ENCODE assay signal across 15 cellular contexts in genomic region chr18:8703181-8703638, GRCh38. TPM values are rescaled to one million over a fixed set of nuclear protein-coding genes. Genes with fewer than 3 reads are reported as not detected.
A peak's percentile ranks its signal among the peaks of the same experiment; 100 is the strongest.
DNase-seq lines count a peak whose midpoint lies in the region; ATAC-seq and TF ChIP-seq lines count a peak whose summit lies in the region.
"Had no signal": no experiment of that assay in that cellular context is flagged by ENCODE, and none has a peak within 500 bp of the region (broad histone marks: within the 10 kb centered on the region; RNA-seq: fewer than 3 reads in every experiment).

No MANE protein-coding gene starts in this region.

- peaks cover 36% of the 10 kb centered on the region for H3K4me1 ChIP-seq in PC-3 (ENCODE audit: insufficient read depth, low read length)
- H3K4me1 ChIP-seq in rectal smooth muscle tissue (ENCODE audit: control insufficient read depth, insufficient read depth, low read length): peaks cover 11% of the 10 kb centered on the region
- H3K4me1 ChIP-seq in colonic mucosa: peaks cover 15% of the 10 kb centered on the region

- no peaks in the 10 kb centered on the region for H3K9me3 ChIP-seq in PC-3 (ENCODE audit: low read length)
- H3K9me3 ChIP-seq in colonic mucosa: no peaks in the 10 kb centered on the region
- H3K9me3 ChIP-seq: mucosa of descending colon had no signal

- no peak overlapping the region for H3K9ac ChIP-seq in PC-3 (ENCODE audit: low read length)
- H3K9ac ChIP-seq in rectal smooth muscle tissue (ENCODE audit: low read length): no peak overlapping the region
- H3K9ac ChIP-seq in colonic mucosa (ENCODE audit: low read depth in 2 of 2, low read length in 2 of 2): no peak overlapping the region
- H3K9ac ChIP-seq: KMS-11 had no signal

- no peaks in the 10 kb centered on the region for H3K9me3 Mint-ChIP-seq in Calu3 (ENCODE audit: low read depth, unreplicated experiment)

- H3K36me3 Mint-ChIP-seq in Calu3 (ENCODE audit: insufficient read depth, unreplicated experiment): peaks cover 37% of the 10 kb centered on the region

- no peak overlapping the region for H3K4me3 ChIP-seq in PC-3 (ENCODE audit: low read length)
- peak overlapping the region; percentile 64 for H3K4me3 ChIP-seq in epithelial cell of proximal tubule (ENCODE audit: low read depth, low read length)
- H3K4me3 ChIP-seq in rectal smooth muscle tissue (ENCODE audit: low read length): no peak overlapping the region
- no peak overlapping the region for H3K4me3 ChIP-seq in colonic mucosa
- H3K4me3 ChIP-seq: mucosa of descending colon had no signal

- peaks cover 39% of the 10 kb centered on the region for H3K4me1 Mint-ChIP-seq in Calu3 (ENCODE audit: low read depth, unreplicated experiment)

- H3K79me2 ChIP-seq in PC-3 (ENCODE audit: low read length): peaks cover 23% of the 10 kb centered on the region

- DNase-seq in Calu3 (peak; percentile 28), PC-3 (no peak), epithelial cell of proximal tubule (ENCODE audit: low read depth) (no peak), DMS114 treated with DMSO at 0.1 percent for 48 hours (lab: John Stamatoyannopoulos, UW; ENCODE audit: unreplicated experiment) (no peak), colonic mucosa (no peak)
- DNase-seq: activated CD4-positive, alpha-beta T cell treated with anti-CD3 and anti-CD28 coated beads for 1 hour; GF-D8; NCI-H1436; NCI-H524 treated with DMSO at 0.1 percent for 48 hours; stimulated activated CD4-positive, alpha-beta T cell treated with anti-CD3 and anti-CD28 coated beads, Interleukin-12 subunit alpha, Interleukin-12 subunit beta, amount 100 ng/mL, for 4 hours had no signal

- ATAC-seq in PC-3 (no peak), HG02678 (IDR thresholded peaks at IDR 0.05; ENCODE audit: unreplicated experiment) (no peak)
- ATAC-seq: Panc1 had no signal

- H3K27ac Mint-ChIP-seq in Calu3 (ENCODE audit: unreplicated experiment): peak overlapping the region; percentile 86

- peak overlapping the region; percentile 77 for H3K4me3 Mint-ChIP-seq in Calu3 (ENCODE audit: low read depth, unreplicated experiment)

- H3K27ac ChIP-seq in PC-3 (ENCODE audit: low read length): no peak overlapping the region
- H3K27ac ChIP-seq in rectal smooth muscle tissue (ENCODE audit: low read depth, low read length): peak overlapping the region; percentile 97
- H3K27ac ChIP-seq in colonic mucosa: no peak overlapping the region
- H3K27ac ChIP-seq: KMS-11 had no signal

- H3K27me3 ChIP-seq in PC-3 (ENCODE audit: low read length) (no peaks in the 10 kb centered on the region), rectal smooth muscle tissue (ENCODE audit: control insufficient read depth, insufficient read depth, low read length) (peaks cover 7% of the 10 kb centered on the region), colonic mucosa (peaks cover 13% of the 10 kb centered on the region)

- H3K36me3 ChIP-seq in PC-3 (ENCODE audit: low read depth, low read length) (no peaks in the 10 kb centered on the region), rectal smooth muscle tissue (ENCODE audit: control insufficient read depth, insufficient read depth, low read length) (no peaks in the 10 kb centered on the region), colonic mucosa (no peaks in the 10 kb centered on the region)

- BruUV-seq in Calu3 (replicated peaks; lab: Mats Ljungman, UMichigan) (no TSS peak), PC-3 (replicated peaks; lab: Mats Ljungman, UMichigan) (no TSS peak)

- no peaks in the 10 kb centered on the region for H3K27me3 Mint-ChIP-seq in Calu3 (ENCODE audit: unreplicated experiment)

- H2AFZ ChIP-seq in PC-3 (ENCODE audit: low read length): no peak overlapping the region

- no peaks in the 10 kb centered on the region for H3K9me2 ChIP-seq in PC-3 (replicated peaks; ENCODE audit: low read length)

- peaks cover 6% of the 10 kb centered on the region; the same call in 1 of the 2 replicates for H4K20me1 ChIP-seq in PC-3 (ENCODE audit: low read length)

- no peak for TF ChIP-seq CTCF in Calu3 (IDR thresholded peaks at IDR 0.05; ENCODE audit: unreplicated experiment)
- TF ChIP-seq CTCF in PC-3 (conservative IDR thresholded peaks at IDR 0.05; ENCODE audit: low read depth, low read length): no peak
- no peak for TF ChIP-seq CTCF in epithelial cell of proximal tubule (conservative IDR thresholded peaks at IDR 0.05; ENCODE audit: low read depth, low read length)
- TF ChIP-seq CTCF in colonic mucosa (IDR thresholded peaks at IDR 0.05): no peak

- H3F3A ChIP-seq in PC-3 (ENCODE audit: low read length, unreplicated experiment): no peaks in the 10 kb centered on the region

- CTCF ChIA-PET in Calu3 (lab: Charles Lee) (interaction anchor here (1.8 kb wide), 1 partner anchor 19 kb away, joined by 6 read pairs; no protein-coding TSS in a partner anchor), PC-3 (lab: Charles Lee) (no interaction called here)

- H3K4me2 ChIP-seq in PC-3 (ENCODE audit: low read length): peak overlapping the region; percentile 99; the same call in 1 of the 2 replicates

- intact Hi-C loops in Calu3 (cut with micrococcal nuclease; ENCODE audit: unreplicated experiment) (loop anchor here (5.0 to 10.0 kb wide), 3 partner anchors 51 to 432 kb away; partner anchors contain the start of gene ANKRD12), PC-3 (cut with micrococcal nuclease) (loop anchor here (5.0 kb wide), 2 partner anchors 36 to 354 kb away; no protein-coding TSS in a partner anchor), colonic mucosa (cut with DNase I) (no loop called here)

- POLR2A ChIA-PET in PC-3 (lab: Charles Lee; ENCODE audit: unreplicated experiment): no interaction called here

RNA-seq across cellular contexts. Expression of gene MTCL1, which starts 2.1 kb away (rescaled TPM):
- total RNA-seq in Calu3 (2022) (297 and 314 TPM in 2 replicates), PC-3 (2014; rRNA removed) (33.1 and 58.8 TPM in 2 replicates), epithelial cell of proximal tubule (60.1 and 81.7 TPM in 2 replicates), colonic mucosa (10 to 100 TPM in 1 of 2 donors, 1 to 10 TPM in 1; 2.3 to 20.8 TPM)
